In genomic region chr22:45999379-45999971, GRCh38 we compare ENCODE assay signal across 19 cellular contexts. TPM values are rescaled to one million over a fixed set of nuclear protein-coding genes. Genes with fewer than 3 reads are reported as not detected.
DNase-seq lines count a peak whose midpoint lies in the region; ATAC-seq, FAIRE-seq and TF ChIP-seq lines count a peak whose summit lies in the region.
"Had no signal": no experiment of that assay in that cellular context is flagged by ENCODE, and none has a peak within 500 bp of the region (broad histone marks: within the 10 kb centered on the region; RNA-seq: fewer than 3 reads in every experiment).

No MANE protein-coding gene starts in this region.

- POLR2A ChIA-PET in HEK293 (lab: Yijun Ruan, JAX), result no interaction called here

- no peak overlapping the region for H2AFZ ChIP-seq in OCI-LY3 (ENCODE audit: low read depth, low read length)

- H3K4me1 ChIP-seq in BLaER1 (peaks cover 72% of the 10 kb centered on the region), HEK293 (ENCODE audit: control insufficient read depth, insufficient read depth, low read length) (no peaks in the 10 kb centered on the region), OCI-LY3 (ENCODE audit: low read length) (peaks cover 87% of the 10 kb centered on the region), kidney (ENCODE audit: control insufficient read depth in 1 of 2, insufficient read depth in 1 of 2, low read depth in 1 of 2, low read length in 2 of 2) (peaks cover 7 to 44% of the 10 kb centered on the region in 2 donors)

- no peaks in the 10 kb centered on the region for H4K20me1 ChIP-seq in BLaER1
- H4K20me1 ChIP-seq in OCI-LY3 (ENCODE audit: insufficient read depth, low read length), result no peaks in the 10 kb centered on the region

- H3K4me3 ChIP-seq in BLaER1 (no peak overlapping the region), HEK293 (ENCODE audit: low read depth, low read length) (no peak overlapping the region), OCI-LY3 (ENCODE audit: low read length) (no peak overlapping the region), kidney (ENCODE audit: low read length in 2 of 2) (no peak overlapping the region)
- H3K4me3 ChIP-seq: cardiac muscle cell had no signal

- DNase-seq in kidney (peak; percentile 50), RKO (ENCODE audit: low spot score) (no peak), SIG-M5 (lab: John Stamatoyannopoulos, UW) (no peak), dedifferentiated amniotic fluid mesenchymal stem cell (ENCODE audit: extremely low spot score) (no peak)
- DNase-seq: activated CD4-positive, alpha-beta T cell treated with anti-CD3 and anti-CD28 coated beads for 36 hours; DMS 273 treated with DMSO at 0.1 percent for 48 hours; foreskin keratinocyte; KG1; natural killer cell; NCI-H1092; T1000 had no signal

- peak overlapping the region; percentile 68 for H3K27ac ChIP-seq in BLaER1
- no peak overlapping the region for H3K27ac ChIP-seq in HEK293 (ENCODE audit: extremely low read depth, low read depth, low read length)
- H3K27ac ChIP-seq in OCI-LY3 (ENCODE audit: low read length), result no peak overlapping the region
- no peak overlapping the region for H3K27ac ChIP-seq in kidney (ENCODE audit: low read depth in 2 of 2, low read length in 2 of 2)
- H3K27ac ChIP-seq: cardiac muscle cell, foreskin keratinocyte had no signal

- FAIRE-seq in kidney (lab: Jason Lieb, UNC), result no peak
- FAIRE-seq: endometrium had no signal

- no peak for ATAC-seq in GM21786 (IDR thresholded peaks at IDR 0.05; ENCODE audit: unreplicated experiment)
- ATAC-seq: activated CD4-positive, alpha-beta T cell treated with anti-CD3 and anti-CD28 coated beads for 36 hours; foreskin keratinocyte; natural killer cell had no signal

- peak overlapping the region; percentile 78; the same call in 1 of the 2 replicates for H3K4me2 ChIP-seq in BLaER1
- H3K4me2 ChIP-seq in OCI-LY3 (ENCODE audit: low read length), result no peak overlapping the region

- no peaks in the 10 kb centered on the region for H3K79me2 ChIP-seq in OCI-LY3 (ENCODE audit: low read length)

- H3K9me3 ChIP-seq in BLaER1 (no peaks in the 10 kb centered on the region), HEK293 (ENCODE audit: control insufficient read depth, insufficient read depth, low read depth, low read length) (no peaks in the 10 kb centered on the region), OCI-LY3 (ENCODE audit: insufficient read depth, low read length) (no peaks in the 10 kb centered on the region), kidney (ENCODE audit: control insufficient read depth in 1 of 2, low read length in 2 of 2) (no peaks in the 10 kb centered on the region)

- intact Hi-C loops in kidney (cut with DNase I), result loop anchor here (10.0 kb wide), 1 partner anchor 305 kb away; no protein-coding TSS in a partner anchor

- H3K36me3 ChIP-seq in BLaER1, result no peaks in the 10 kb centered on the region
- no peaks in the 10 kb centered on the region for H3K36me3 ChIP-seq in HEK293 (ENCODE audit: control insufficient read depth in 2 of 2, insufficient read depth in 1 of 2, low read length in 2 of 2)
- H3K36me3 ChIP-seq in OCI-LY3 (replicated peaks; ENCODE audit: low read depth, low read length), result no peaks in the 10 kb centered on the region
- H3K36me3 ChIP-seq in kidney (ENCODE audit: control insufficient read depth in 1 of 2, insufficient read depth in 2 of 2, low read length in 2 of 2), result no peaks in the 10 kb centered on the region
- H3K36me3 ChIP-seq: cardiac muscle cell had no signal

- H3K27me3 ChIP-seq in BLaER1 (no peaks in the 10 kb centered on the region), OCI-LY3 (ENCODE audit: low read depth, low read length) (no peaks in the 10 kb centered on the region)
- H3K27me3 ChIP-seq: foreskin keratinocyte had no signal

- CTCF ChIA-PET in HEK293 (lab: Yijun Ruan, JAX), result interaction anchor here (0.7 to 10.6 kb wide), 3 partner anchors 118 to 537 kb away, joined by 3 to 251 read pairs (median 4); no protein-coding TSS in a partner anchor

- no peak overlapping the region for H3K9ac ChIP-seq in BLaER1
- H3K9ac ChIP-seq in OCI-LY3 (ENCODE audit: low read length), result peak overlapping the region; percentile 2; the same call in 1 of the 2 replicates
- H3K9ac ChIP-seq in kidney (ENCODE audit: low read length in 2 of 2), result no peak overlapping the region

- no peak for TF ChIP-seq CTCF in HEK293 (tag by site-specific recombination; IDR thresholded peaks at IDR 0.05)
- TF ChIP-seq CTCF in OCI-LY3 (IDR thresholded peaks at IDR 0.05; ENCODE audit: low read depth, low read length), result no peak
- TF ChIP-seq CTCF in kidney (IDR thresholded peaks at IDR 0.05; ENCODE audit: borderline replicate concordance, extremely low read depth, insufficient read depth), result no peak

TF ChIP-seq in HEK293, 187 proteins besides CTCF, POLR2A, EP300 and RAD21:
- TF ChIP-seq, protein P1, sequence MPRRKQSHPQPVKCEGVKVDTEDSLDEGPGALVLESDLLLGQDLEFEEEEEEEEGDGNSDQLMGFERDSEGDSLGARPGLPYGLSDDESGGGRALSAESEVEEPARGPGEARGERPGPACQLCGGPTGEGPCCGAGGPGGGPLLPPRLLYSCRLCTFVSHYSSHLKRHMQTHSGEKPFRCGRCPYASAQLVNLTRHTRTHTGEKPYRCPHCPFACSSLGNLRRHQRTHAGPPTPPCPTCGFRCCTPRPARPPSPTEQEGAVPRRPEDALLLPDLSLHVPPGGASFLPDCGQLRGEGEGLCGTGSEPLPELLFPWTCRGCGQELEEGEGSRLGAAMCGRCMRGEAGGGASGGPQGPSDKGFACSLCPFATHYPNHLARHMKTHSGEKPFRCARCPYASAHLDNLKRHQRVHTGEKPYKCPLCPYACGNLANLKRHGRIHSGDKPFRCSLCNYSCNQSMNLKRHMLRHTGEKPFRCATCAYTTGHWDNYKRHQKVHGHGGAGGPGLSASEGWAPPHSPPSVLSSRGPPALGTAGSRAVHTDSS (tag by site-specific recombination; IDR thresholded peaks at IDR 0.05), result no peak
- peak; percentile 38; the same call in 1 of the 2 replicates for TF ChIP-seq EGR2 (tag by site-specific recombination; IDR thresholded peaks at IDR 0.05; ENCODE audit: low read depth)

RNA-seq across cellular contexts. Expression of gene WNT7B, which starts 22.5 kb away (rescaled TPM):
- total RNA-seq in kidney, result 1.6 TPM
- 2.4 TPM for polyA plus RNA-seq in kidney (ENCODE audit: insufficient read depth, low read depth, low replicate concordance)
- total RNA-seq: activated CD4-positive, alpha-beta T cell treated with anti-CD3 and anti-CD28 coated beads for 36 hours; cardiac muscle cell; lung microvascular endothelial cell; natural killer cell; SK-MEL-5 had no signal
- polyA plus RNA-seq: cardiac muscle cell had no signal
